In the genomic region with DNA sequence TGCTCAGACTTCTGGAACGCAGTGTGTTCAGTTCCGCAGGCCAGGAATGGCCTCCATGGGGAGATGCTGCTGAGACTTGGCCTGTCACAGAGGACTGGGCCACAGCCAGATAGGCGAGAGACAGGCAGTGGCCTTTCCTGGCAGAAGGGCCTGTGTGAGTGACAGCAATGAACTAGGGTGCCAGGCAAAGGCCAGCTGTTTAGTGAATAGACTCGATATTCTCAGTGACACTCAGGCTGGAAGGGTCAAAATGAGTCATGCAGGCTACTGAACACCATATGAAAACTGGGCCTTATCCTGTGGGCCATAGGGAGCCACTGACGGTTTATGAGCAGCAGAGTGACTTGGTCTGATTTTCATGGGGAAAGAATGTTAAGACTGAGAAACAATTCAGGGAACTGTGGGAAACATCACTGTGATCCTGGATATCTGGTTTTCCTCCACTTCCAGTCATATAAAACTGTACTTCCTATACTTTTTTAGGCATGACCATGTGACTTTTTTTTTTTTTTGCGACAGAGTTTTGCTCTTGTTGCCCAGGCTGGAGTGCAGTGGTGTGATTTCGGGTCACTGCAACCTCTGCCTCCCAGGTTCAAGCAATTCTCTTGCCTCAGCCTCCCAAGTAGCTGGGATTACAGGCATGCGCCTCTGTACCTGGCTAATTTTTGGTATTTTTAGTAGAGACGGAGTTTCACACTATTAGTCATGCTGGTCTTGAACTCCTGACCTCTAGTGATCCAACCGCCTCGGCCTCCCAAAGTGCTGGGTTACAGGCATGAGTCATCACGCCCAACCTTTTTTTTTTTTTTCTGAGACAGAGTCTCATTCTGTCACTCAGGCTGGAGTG, we compare ENCODE assay signal across 8 cellular contexts. TPM values are rescaled to one million over a fixed set of nuclear protein-coding genes. Genes with fewer than 3 reads are reported as not detected.
DNase-seq lines count a peak whose midpoint lies in the region; ATAC-seq, FAIRE-seq and TF ChIP-seq lines count a peak whose summit lies in the region.

No MANE protein-coding gene starts in this region.

- peak overlapping the region; percentile 90 for H3K27ac Mint-ChIP-seq in activated B cell treated with CpG ODN at 0.5 μM for 24 hours
- peak overlapping the region in 1 of 2 donors; percentile 65 for H3K27ac Mint-ChIP-seq in natural killer cell treated with Interleukin-12 subunit alpha and Interleukin-12 subunit beta and Interleukin-15 and Interleukin-18, amount 100 ng/mL, for 72 hours

- peak; percentile 73 for ATAC-seq in GM21390 (IDR thresholded peaks at IDR 0.05; ENCODE audit: unreplicated experiment)
- peak; percentile 44 for ATAC-seq in HG03575 (IDR thresholded peaks at IDR 0.05; ENCODE audit: extremely low read depth, insufficient number of reproducible peaks, low FRiP score, unreplicated experiment)
- peak; percentile 48 for ATAC-seq in activated B cell treated with CpG ODN at 0.5 μM for 24 hours (ENCODE audit: low read depth)
- peak; percentile 21 to 75 for ATAC-seq in natural killer cell treated with Interleukin-12 subunit alpha and Interleukin-12 subunit beta and Interleukin-15 and Interleukin-18, amount 100 ng/mL, for 72 hours

- H3K36me3 Mint-ChIP-seq in activated B cell treated with CpG ODN at 0.5 μM for 24 hours (ENCODE audit: low read depth), result no peaks in the 10 kb centered on the region
- peaks cover 1% of the 10 kb centered on the region for H3K36me3 Mint-ChIP-seq in natural killer cell treated with Interleukin-12 subunit alpha and Interleukin-12 subunit beta and Interleukin-15 and Interleukin-18, amount 100 ng/mL, for 72 hours

- intact Hi-C loops in activated B cell treated with CpG ODN at 0.5 μM for 24 hours (cut with micrococcal nuclease), result loop anchor here (2.0 to 5.0 kb wide), 2 partner anchors 14 to 1646 kb away; a partner anchor contains a TSS

- H3K4me1 Mint-ChIP-seq in activated B cell treated with CpG ODN at 0.5 μM for 24 hours, result peaks cover 62% of the 10 kb centered on the region
- peaks cover 13 to 14% of the 10 kb centered on the region in 2 donors for H3K4me1 Mint-ChIP-seq in natural killer cell treated with Interleukin-12 subunit alpha and Interleukin-12 subunit beta and Interleukin-15 and Interleukin-18, amount 100 ng/mL, for 72 hours (ENCODE audit: low read depth in 2 of 2)

- peak overlapping the region; percentile 39 for H3K4me3 Mint-ChIP-seq in activated B cell treated with CpG ODN at 0.5 μM for 24 hours
- peak overlapping the region; percentile 53 for H3K4me3 Mint-ChIP-seq in natural killer cell treated with Interleukin-12 subunit alpha and Interleukin-12 subunit beta and Interleukin-15 and Interleukin-18, amount 100 ng/mL, for 72 hours

- POLR2A ChIA-PET in activated B cell treated with CpG ODN at 0.5 μM for 24 hours (lab: Charles Lee), result interaction anchor here (0.7 to 5.1 kb wide), 24 partner anchors 13 to 227 kb away, joined by 3 to 88 read pairs (median 5); a partner anchor contains a TSS

- H3K27ac ChIP-seq in epithelial cell of prostate, result peak overlapping the region; percentile 60

- H3K27me3 Mint-ChIP-seq in activated B cell treated with CpG ODN at 0.5 μM for 24 hours, result no peaks in the 10 kb centered on the region
- no peaks in the 10 kb centered on the region for H3K27me3 Mint-ChIP-seq in natural killer cell treated with Interleukin-12 subunit alpha and Interleukin-12 subunit beta and Interleukin-15 and Interleukin-18, amount 100 ng/mL, for 72 hours

- TF ChIP-seq CTCF in activated B cell treated with CpG ODN at 0.5 μM for 24 hours (IDR thresholded peaks at IDR 0.05), result no peak

- no peak for FAIRE-seq in urothelium cell line (lab: Jason Lieb, UNC)

- H3K9me3 Mint-ChIP-seq in activated B cell treated with CpG ODN at 0.5 μM for 24 hours, result no peaks in the 10 kb centered on the region
- H3K9me3 Mint-ChIP-seq in natural killer cell treated with Interleukin-12 subunit alpha and Interleukin-12 subunit beta and Interleukin-15 and Interleukin-18, amount 100 ng/mL, for 72 hours, result no peaks in the 10 kb centered on the region

- CTCF ChIA-PET in activated B cell treated with CpG ODN at 0.5 μM for 24 hours (lab: Charles Lee), result interaction anchor here (1.0 to 5.1 kb wide), 13 partner anchors 15 to 483 kb away, joined by 3 to 137 read pairs (median 4); a partner anchor contains a TSS

- peak; percentile 64 for DNase-seq in ELF-1 (ENCODE audit: low read depth, low spot score)
- DNase-seq in activated B cell treated with CpG ODN at 0.5 μM for 24 hours, result no peak
- peak; percentile 60 for DNase-seq in epithelial cell of prostate (ENCODE audit: low read depth, low spot score)
- no peak for DNase-seq in natural killer cell treated with Interleukin-12 subunit alpha and Interleukin-12 subunit beta and Interleukin-15 and Interleukin-18, amount 100 ng/mL, for 72 hours (ENCODE audit: low spot score)
- peak; percentile 31 for DNase-seq in urothelium cell line (ENCODE audit: low spot score)
- DNase-seq in DMS79 (lab: John Stamatoyannopoulos, UW), result no peak

RNA-seq across cellular contexts. Expression of a gene that starts 5.2 kb away (rescaled TPM):
- total RNA-seq in activated B cell treated with CpG ODN at 0.5 μM for 24 hours, result 74.1 and 77.2 TPM in 2 replicates
- 10 to 100 TPM; 31.8 to 41.3 TPM for total RNA-seq in natural killer cell treated with Interleukin-12 subunit alpha and Interleukin-12 subunit beta and Interleukin-15 and Interleukin-18, amount 100 ng/mL, for 72 hours

RNA-seq across cellular contexts. Expression of a gene that starts 43.7 kb away (rescaled TPM):
- not detected in 2 replicates for total RNA-seq in activated B cell treated with CpG ODN at 0.5 μM for 24 hours
- total RNA-seq in natural killer cell treated with Interleukin-12 subunit alpha and Interleukin-12 subunit beta and Interleukin-15 and Interleukin-18, amount 100 ng/mL, for 72 hours, result under 1 TPM in 1 of 2 donors, not detected in 1; 0.28 TPM

Comparison
In these comparisons a context has a peak if more than half of its experiments do, and no peak if none do; other contexts are left out.
1. DNase-seq: peak in ELF-1 (single experiment), epithelial cell of prostate (single experiment) and urothelium cell line (single experiment); none in activated B cell treated with CpG ODN at 0.5 μM for 24 hours (single experiment), natural killer cell treated with Interleukin-12 subunit alpha and Interleukin-12 subunit beta and Interleukin-15 and Interleukin-18, amount 100 ng/mL, for 72 hours (single experiment) and DMS79 (single experiment).
2. Peak in every context shown above with its lines, with median percentiles within 50 percentile points of each other: ATAC-seq.